Comparison of ENCODE assay signal across 7 cellular contexts in genomic region chr16:57544129-57544653, GRCh38. TPM values are rescaled to one million over a fixed set of nuclear protein-coding genes. Genes with fewer than 3 reads are reported as not detected.
DNase-seq lines count a peak whose midpoint lies in the region; ATAC-seq and TF ChIP-seq lines count a peak whose summit lies in the region.

No MANE protein-coding gene starts in this region.

- H3K9me3 ChIP-seq in H9 (ENCODE audit: control insufficient read depth, low read depth, low read length) (no peaks in the 10 kb centered on the region), MM.1S (replicated peaks; ENCODE audit: insufficient read depth, low read length) (no peaks in the 10 kb centered on the region)

- H3T11ph ChIP-seq in H9 (ENCODE audit: low read length), result no peak overlapping the region

- no peak overlapping the region for H3K14ac ChIP-seq in H9 (ENCODE audit: insufficient read depth, low read length)

- H2BK15ac ChIP-seq in H9 (ENCODE audit: low read depth, low read length), result no peak overlapping the region

- no peak overlapping the region for H3K9ac ChIP-seq in H9 (ENCODE audit: extremely low read depth, insufficient read length, low read length)
- H3K9ac ChIP-seq in MM.1S (ENCODE audit: low read length), result peak overlapping the region; percentile 41; the same call in 1 of the 2 replicates

- H3K23me2 ChIP-seq in H9 (ENCODE audit: insufficient read length, low read depth, low read length, poor library complexity, severe bottlenecking), result no peaks in the 10 kb centered on the region

- peak overlapping the region; percentile 60 for H3K4me3 ChIP-seq in MM.1S (ENCODE audit: low read length)

- no peak overlapping the region for H3K4me2 ChIP-seq in H9 (ENCODE audit: insufficient read depth, insufficient read length, low read length)
- peak overlapping the region; percentile 85 for H3K4me2 ChIP-seq in MM.1S (ENCODE audit: low read depth, low read length)

- no peaks in the 10 kb centered on the region for H3K9me2 ChIP-seq in MM.1S (replicated peaks; ENCODE audit: insufficient read depth, low read length)

- H2AFZ ChIP-seq in H9 (ENCODE audit: low read length) (no peak overlapping the region), MM.1S (ENCODE audit: low read length) (no peak overlapping the region)

- H3K36me3 ChIP-seq in MM.1S (replicated peaks; ENCODE audit: insufficient read depth, low read length), result no peaks in the 10 kb centered on the region

- H4K5ac ChIP-seq in H9 (ENCODE audit: insufficient read length, low read depth, low read length), result no peak overlapping the region

- peaks cover 35% of the 10 kb centered on the region for H3K27me3 Mint-ChIP-seq in H9 (ENCODE audit: low read depth)
- peaks cover 77% of the 10 kb centered on the region for H3K27me3 Mint-ChIP-seq in dendritic cell treated with granulocyte-macrophage colony-stimulating factor and Interleukin-4, amounts not matched to agents 40 ng/mL and 50 ng/mL, for 4 days
- H3K27me3 Mint-ChIP-seq in HFFc6 (ENCODE audit: insufficient read depth), result peaks cover 38% of the 10 kb centered on the region

- no peak overlapping the region for H2BK20ac ChIP-seq in H9 (ENCODE audit: low read depth, low read length, poor library complexity, severe bottlenecking)

- no peak overlapping the region for H2BK120ac ChIP-seq in H9 (ENCODE audit: low read depth, low read length, poor library complexity, severe bottlenecking)

- intact Hi-C loops in dendritic cell treated with granulocyte-macrophage colony-stimulating factor and Interleukin-4, amounts not matched to agents 40 ng/mL and 50 ng/mL, for 4 days (cut with micrococcal nuclease), result no loop called here

- H4K20me1 ChIP-seq in H9 (ENCODE audit: control insufficient read depth, insufficient read depth, insufficient read length), result no peaks in the 10 kb centered on the region
- no peaks in the 10 kb centered on the region for H4K20me1 ChIP-seq in MM.1S (ENCODE audit: insufficient read depth, low read length)

- no peaks in the 10 kb centered on the region for H3K27me3 ChIP-seq in H9 (ENCODE audit: insufficient read depth, low read length)
- H3K27me3 ChIP-seq in MM.1S (replicated peaks; ENCODE audit: insufficient read depth, low read length), result no peaks in the 10 kb centered on the region

- H4K91ac ChIP-seq in H9 (ENCODE audit: insufficient read length, low read depth, low read length), result no peak overlapping the region

- no peak overlapping the region for H3K23ac ChIP-seq in H9 (ENCODE audit: insufficient read length, low read depth, low read length)

- H3K4ac ChIP-seq in H9 (ENCODE audit: low read depth, low read length), result no peak overlapping the region

- ATAC-seq in GM18867 (IDR thresholded peaks at IDR 0.05; ENCODE audit: unreplicated experiment), result peak; percentile 70

- H3K56ac ChIP-seq in H9 (ENCODE audit: insufficient read length, low read depth, low read length), result no peak overlapping the region

- H3K9me3 Mint-ChIP-seq in H9, result no peaks in the 10 kb centered on the region
- H3K9me3 Mint-ChIP-seq in dendritic cell treated with granulocyte-macrophage colony-stimulating factor and Interleukin-4, amounts not matched to agents 40 ng/mL and 50 ng/mL, for 4 days, result no peaks in the 10 kb centered on the region
- no peaks in the 10 kb centered on the region; the same call in 1 of the 2 replicates for H3K9me3 Mint-ChIP-seq in HFFc6

- no peak overlapping the region for H2BK5ac ChIP-seq in H9 (ENCODE audit: insufficient read length, low read length)

- H3K79me1 ChIP-seq in H9 (ENCODE audit: insufficient read depth, low read depth, low read length, poor library complexity, severe bottlenecking), result no peaks in the 10 kb centered on the region

- H3K36me3 Mint-ChIP-seq in H9 (ENCODE audit: insufficient read depth in 1 of 3, low read depth in 3 of 3) (no peaks in the 10 kb centered on the region), HFFc6 (ENCODE audit: low read depth) (no peaks in the 10 kb centered on the region)
- H3K36me3 Mint-ChIP-seq in dendritic cell treated with granulocyte-macrophage colony-stimulating factor and Interleukin-4, amounts not matched to agents 40 ng/mL and 50 ng/mL, for 4 days (ENCODE audit: low read depth), result no peaks in the 10 kb centered on the region

- H3K79me2 ChIP-seq in H9 (ENCODE audit: insufficient read depth, low read length) (no peaks in the 10 kb centered on the region), MM.1S (ENCODE audit: low read length) (peaks cover 43% of the 10 kb centered on the region)

- no peak overlapping the region for H4K8ac ChIP-seq in H9 (replicated peaks; ENCODE audit: insufficient read length, low read depth, low read length)

- H2BK12ac ChIP-seq in H9 (ENCODE audit: insufficient read length, low read depth, low read length), result no peak overlapping the region

- H2AK5ac ChIP-seq in H9 (ENCODE audit: insufficient read length, low read length), result no peak overlapping the region

- H3K18ac ChIP-seq in H9 (ENCODE audit: insufficient read length, low read depth, low read length), result no peak overlapping the region

- peak; percentile 11 for DNase-seq in H9
- peak; percentile 78 for DNase-seq in MM.1S
- no peak for DNase-seq in HFFc6
- no peak for DNase-seq in GM03348 (ENCODE audit: low spot score)
- DNase-seq in activated CD4-positive, CD25-positive, alpha-beta regulatory T cell (lab: John Stamatoyannopoulos, UW), result no peak

- H3K4me1 ChIP-seq in H9 (ENCODE audit: insufficient read depth, low read length) (no peaks in the 10 kb centered on the region), MM.1S (ENCODE audit: low read length) (peaks cover 60% of the 10 kb centered on the region)

- no peak overlapping the region; a peak in 1 of 5 replicates for H3K4me3 Mint-ChIP-seq in H9
- H3K4me3 Mint-ChIP-seq in dendritic cell treated with granulocyte-macrophage colony-stimulating factor and Interleukin-4, amounts not matched to agents 40 ng/mL and 50 ng/mL, for 4 days, result peak overlapping the region; percentile 52
- no peak overlapping the region for H3K4me3 Mint-ChIP-seq in HFFc6

- peaks cover 32% of the 10 kb centered on the region for H3F3A ChIP-seq in MM.1S (ENCODE audit: insufficient read depth, low read length)

- H3K27ac ChIP-seq in H9 (ENCODE audit: insufficient read length, low read depth, low read length) (no peak overlapping the region), MM.1S (ENCODE audit: low read length) (peak overlapping the region; percentile 69)

- TF ChIP-seq CTCF in H9 (conservative IDR thresholded peaks at IDR 0.05) (no peak), MM.1S (IDR thresholded peaks at IDR 0.05; ENCODE audit: low read length) (no peak), HFFc6 (IDR thresholded peaks at IDR 0.05) (no peak)

- H3K4me1 Mint-ChIP-seq in H9, result peaks cover 9 to 14% of the 10 kb centered on the region in 2 experiments
- peaks cover 61% of the 10 kb centered on the region for H3K4me1 Mint-ChIP-seq in dendritic cell treated with granulocyte-macrophage colony-stimulating factor and Interleukin-4, amounts not matched to agents 40 ng/mL and 50 ng/mL, for 4 days (ENCODE audit: low read depth)
- no peaks in the 10 kb centered on the region for H3K4me1 Mint-ChIP-seq in HFFc6 (ENCODE audit: low read depth)

- H3K27ac Mint-ChIP-seq in H9, result no peak overlapping the region; a peak in 1 of 7 replicates
- peak overlapping the region; percentile 36 for H3K27ac Mint-ChIP-seq in dendritic cell treated with granulocyte-macrophage colony-stimulating factor and Interleukin-4, amounts not matched to agents 40 ng/mL and 50 ng/mL, for 4 days
- H3K27ac Mint-ChIP-seq in HFFc6, result no peak overlapping the region

- WGBS in H9 (ENCODE audit: extremely low coverage, insufficient read length, low lambda C conversion rate), result no CpG with 5 or more reads among the region's 4 CpGs

RNA-seq across cellular contexts. Expression of gene ADGRG5, which starts 1.7 kb away (rescaled TPM):
- total RNA-seq in H9 (2021), result 11.7 and 12.1 TPM in 2 replicates
- not detected for total RNA-seq in HFFc6 (2021; fragmentation: NEBNext Ultra II Directional; extraction: Animal tissue kit (Norgen Biotek cat#: 25700))

RNA-seq across cellular contexts. Expression of gene CCDC102A, which starts 7.8 kb away (rescaled TPM):
- total RNA-seq in H9 (2021), result 6.6 and 8.2 TPM in 2 replicates
- total RNA-seq in HFFc6 (2021; fragmentation: NEBNext Ultra II Directional; extraction: Animal tissue kit (Norgen Biotek cat#: 25700)), result 1 to 10 TPM; 3.6 to 4.6 (median 4.1) TPM

RNA-seq across cellular contexts. Expression of gene DOK4, which starts 57.9 kb away (rescaled TPM):
- total RNA-seq in H9 (2021), result 13.1 and 13.2 TPM in 2 replicates
- 10 to 100 TPM; 24.4 to 28.9 (median 24.9) TPM for total RNA-seq in HFFc6 (2021; fragmentation: NEBNext Ultra II Directional; extraction: Animal tissue kit (Norgen Biotek cat#: 25700))

Comparison
In these comparisons a context has a peak if more than half of its experiments do, and no peak if none do; other contexts are left out.
1. DNase-seq: peak in H9 (single experiment) and MM.1S (single experiment); none in HFFc6 (single experiment), GM03348 (single experiment) and activated CD4-positive, CD25-positive, alpha-beta regulatory T cell (0 of 4).
2. RNA of gene ADGRG5, which starts 1.7 kb away (total RNA-seq): 11.7 to 12.1 TPM in H9; not detected in HFFc6; every median in the first group is over 10 times any median in the second.